1 cellular context compared by ENCODE assay signal in genomic region chr13:99929866-99930265, GRCh38.
TF ChIP-seq lines count a peak whose summit lies in the region.

No MANE protein-coding gene starts in this region.

TF ChIP-seq in GM23338, 12 proteins besides CTCF, POLR2A, EP300 and RAD21 (continued from another document):
- no peak for TF ChIP-seq ZNF462 (CRISPR knock-in tag; IDR thresholded peaks at IDR 0.05)
- TF ChIP-seq STAT1 (IDR thresholded peaks at IDR 0.05; ENCODE audit: unreplicated experiment), result no peak
- TF ChIP-seq NANOG (IDR thresholded peaks at IDR 0.05; ENCODE audit: borderline replicate concordance), result no peak
